21 cellular contexts compared by ENCODE assay signal in genomic region chr10:11442001-11442773, GRCh38.
DNase-seq lines count a peak whose midpoint lies in the region; ATAC-seq and TF ChIP-seq lines count a peak whose summit lies in the region.
"Had no signal": no experiment of that assay in that cellular context is flagged by ENCODE, and none has a peak within 500 bp of the region (broad histone marks: within the 10 kb centered on the region; RNA-seq: fewer than 3 reads in every experiment).

No MANE protein-coding gene starts in this region.

- H3K9me3 Mint-ChIP-seq in type B pancreatic cell: no peaks in the 10 kb centered on the region
- H3K9me3 Mint-ChIP-seq: CD4-positive, CD25-positive, alpha-beta regulatory T cell had no signal

- peak; percentile 37 for DNase-seq in activated CD8-positive, alpha-beta memory T cell treated with anti-CD3 and anti-CD28 coated beads for 24 hours
- DNase-seq in activated CD8-positive, alpha-beta memory T cell treated with anti-CD3 and anti-CD28 coated beads, Interleukin-2, amount 50 U/mL, for 48 hours: no peak
- DNase-seq in T-helper 17 cell: no peak
- peak; percentile 25 for DNase-seq in type B pancreatic cell (ENCODE audit: extremely low spot score, unreplicated experiment)
- no peak for DNase-seq in KBM-7
- no peak for DNase-seq in NCI-H1417 treated with DMSO at 0.1 percent for 48 hours (lab: John Stamatoyannopoulos, UW)
- DNase-seq: BE2C; CD4-positive, CD25-positive, alpha-beta regulatory T cell; COR-L47; GDM1; HCEC 1CT; IMR-90; MM.1S; NCI-H1092; NCI-H146; NCI-H2081; NCI-H2171 treated with DMSO at 0.1 percent for 48 hours; NCI-H446 treated with DMSO at 0.1 percent for 48 hours; NK-92 treated with Interleukin-12 subunit alpha and Interleukin-12 subunit beta, amount 100 ng/mL, for 24 hours had no signal

- H3K4me1 Mint-ChIP-seq in T-helper 17 cell: peaks cover 23% of the 10 kb centered on the region
- no peaks in the 10 kb centered on the region for H3K4me1 Mint-ChIP-seq in type B pancreatic cell (ENCODE audit: unreplicated experiment)

- H3K27ac Mint-ChIP-seq in T-helper 17 cell (peak overlapping the region; percentile 79), type B pancreatic cell (no peak overlapping the region)

- TF ChIP-seq CTCF in type B pancreatic cell (conservative IDR thresholded peaks at IDR 0.05): no peak

- H3K27me3 Mint-ChIP-seq in T-helper 17 cell: peaks cover 4% of the 10 kb centered on the region
- peaks cover 21% of the 10 kb centered on the region for H3K27me3 Mint-ChIP-seq in type B pancreatic cell

- ATAC-seq in GM18868 (IDR thresholded peaks at IDR 0.05; ENCODE audit: unreplicated experiment) (peak; percentile 42), T-helper 17 cell (no peak)
- ATAC-seq: Right ventricle myocardium inferior had no signal

- peaks cover 8% of the 10 kb centered on the region for H3K36me3 Mint-ChIP-seq in T-helper 17 cell (ENCODE audit: low read depth)
- no peaks in the 10 kb centered on the region for H3K36me3 Mint-ChIP-seq in type B pancreatic cell
- H3K36me3 Mint-ChIP-seq: CD4-positive, CD25-positive, alpha-beta regulatory T cell had no signal

- in situ Hi-C loops in KBM-7 (cut with MboI; ENCODE audit: low pct_unique_long_range_greater_than_20kb, low sequenced_read_pairs): no loop called here

- H3K4me3 Mint-ChIP-seq in T-helper 17 cell (no peak overlapping the region), type B pancreatic cell (no peak overlapping the region)

- H3K9me3 ChIP-seq in T-helper 17 cell (ENCODE audit: control insufficient read depth, low read length, poor library complexity, severe bottlenecking): no peaks in the 10 kb centered on the region
- H3K9me3 ChIP-seq: BE2C had no signal

Comparison
In these comparisons a context has a peak if more than half of its experiments do, and no peak if none do; other contexts are left out.
1. DNase-seq: peak in activated CD8-positive, alpha-beta memory T cell treated with anti-CD3 and anti-CD28 coated beads for 24 hours (single experiment) and type B pancreatic cell (single experiment); none in activated CD8-positive, alpha-beta memory T cell treated with anti-CD3 and anti-CD28 coated beads, Interleukin-2, amount 50 U/mL, for 48 hours (single experiment), T-helper 17 cell (0 of 3), KBM-7 (single experiment) and NCI-H1417 treated with DMSO at 0.1 percent for 48 hours (single experiment).